8 cellular contexts compared by ENCODE assay signal in the genomic region with DNA sequence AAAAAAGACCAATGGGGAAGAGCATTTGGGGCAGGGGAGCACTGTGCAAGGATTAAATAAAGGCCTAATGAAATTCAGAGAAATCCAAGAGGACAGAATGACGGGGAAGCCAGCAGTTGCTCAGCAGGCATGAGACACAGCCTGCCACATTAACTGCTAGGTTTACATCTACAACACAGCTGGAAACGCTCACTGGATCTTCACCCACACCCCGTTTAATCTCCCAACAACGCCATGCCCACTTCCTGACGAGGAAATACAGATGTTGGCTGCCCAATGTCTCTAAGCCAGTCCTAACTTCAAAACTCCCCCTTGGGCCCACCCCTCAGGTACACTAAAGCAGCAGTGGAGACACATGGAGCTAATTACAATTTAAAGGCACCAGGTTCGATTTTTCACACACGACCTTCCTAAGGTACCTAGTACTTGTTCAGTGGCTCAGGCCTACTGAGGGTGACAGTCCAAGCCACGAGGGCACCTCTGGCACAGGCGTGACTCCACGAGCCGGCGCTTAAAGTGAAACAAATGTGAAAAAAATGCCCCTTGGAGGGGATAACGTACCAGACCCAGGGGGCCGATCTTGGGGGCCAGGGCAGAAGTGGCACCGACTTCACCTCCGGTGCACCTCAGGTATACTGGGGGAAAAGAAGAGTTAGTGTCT. TPM values are rescaled to one million over a fixed set of nuclear protein-coding genes. Genes with fewer than 3 reads are reported as not detected.
DNase-seq lines count a peak whose midpoint lies in the region; ATAC-seq, FAIRE-seq and TF ChIP-seq lines count a peak whose summit lies in the region.

No MANE protein-coding gene starts in this region.

- H3K27ac ChIP-seq in VCaP (peak overlapping the region; percentile 98), osteoblast (ENCODE audit: low read depth, low read length) (peak overlapping the region; percentile 92)

- H3K79me2 ChIP-seq in osteoblast (ENCODE audit: insufficient read depth, low read length), result peaks cover 48% of the 10 kb centered on the region

- peaks cover 49% of the 10 kb centered on the region for H4K20me1 ChIP-seq in osteoblast (ENCODE audit: insufficient read depth, low read length)

- H3K27me3 ChIP-seq in osteoblast (ENCODE audit: insufficient read depth, low read length), result no peaks in the 10 kb centered on the region

- peak overlapping the region; percentile 96 for H3K4me2 ChIP-seq in osteoblast (ENCODE audit: insufficient read depth, low read length)

- no peak for FAIRE-seq in D721Med (lab: Jason Lieb, UNC)

- H3K9me3 ChIP-seq in osteoblast (ENCODE audit: low read depth, low read length), result peaks cover under 1% of the 10 kb centered on the region

- H3K4me3 ChIP-seq in fibroblast of pulmonary artery (replicated peaks; ENCODE audit: low read depth, low read length), result peak overlapping the region; percentile 78
- H3K4me3 ChIP-seq in osteoblast (ENCODE audit: insufficient read depth, low read length), result peak overlapping the region; percentile 95

- in situ Hi-C loops in ACHN (cut with HindIII; ENCODE audit: low pct_ligation_motif_present, low pct_unique_long_range_greater_than_20kb, low sequenced_read_pairs), result no loop called here

- peaks cover 52% of the 10 kb centered on the region for H3K36me3 ChIP-seq in osteoblast (ENCODE audit: insufficient read depth, low read length)

- TF ChIP-seq CTCF in VCaP (conservative IDR thresholded peaks at IDR 0.05) (no peak), fibroblast of pulmonary artery (IDR thresholded peaks at IDR 0.05; ENCODE audit: low read length, missing control alignments) (no peak), osteoblast (IDR thresholded peaks at IDR 0.05; ENCODE audit: extremely low read depth, low read depth, low read length) (no peak), D721Med (IDR thresholded peaks at IDR 0.05; ENCODE audit: insufficient read depth, missing control alignments) (no peak)

- no peak overlapping the region for H2AFZ ChIP-seq in osteoblast (ENCODE audit: low read length)

- peaks cover 34% of the 10 kb centered on the region for H3K4me1 ChIP-seq in osteoblast (ENCODE audit: insufficient read depth, low read length)

- ATAC-seq in GM21528 (IDR thresholded peaks at IDR 0.05; ENCODE audit: low FRiP score, unreplicated experiment), result peak; percentile 2

- DNase-seq in ACHN (peak; percentile 5), fibroblast of pulmonary artery (ENCODE audit: low read depth) (peak; percentile 41), osteoblast (ENCODE audit: insufficient read length, low spot score, missing footprints) (peak; percentile 86), SKM-1 (lab: John Stamatoyannopoulos, UW; ENCODE audit: unreplicated experiment) (no peak), T-helper 9 cell (no peak), D721Med (ENCODE audit: insufficient read length, low spot score) (no peak)

RNA-seq across cellular contexts. Expression of gene RPL12, which starts 0.9 kb away (rescaled TPM):
- total RNA-seq in osteoblast, result 1,103 and 1,259 TPM in 2 replicates

RNA-seq across cellular contexts. Expression of gene LRSAM1, which starts 1.0 kb away (rescaled TPM):
- 12.3 and 13.0 TPM in 2 replicates for total RNA-seq in osteoblast

RNA-seq across cellular contexts. Expression of gene ZNF79, which starts 26.1 kb away (rescaled TPM):
- 11.9 and 13.3 TPM in 2 replicates for total RNA-seq in osteoblast

RNA-seq across cellular contexts. Expression of gene SLC2A8, which starts 53.3 kb away (rescaled TPM):
- 5.4 and 6.8 TPM in 2 replicates for total RNA-seq in osteoblast

Comparison
In these comparisons a context has a peak if more than half of its experiments do, and no peak if none do; other contexts are left out.
1. DNase-seq: peak in ACHN (single experiment), fibroblast of pulmonary artery (single experiment) and osteoblast (single experiment); none in SKM-1 (single experiment), T-helper 9 cell (single experiment) and D721Med (single experiment).